ENCODE assay signal across 17 cellular contexts in the genomic region with DNA sequence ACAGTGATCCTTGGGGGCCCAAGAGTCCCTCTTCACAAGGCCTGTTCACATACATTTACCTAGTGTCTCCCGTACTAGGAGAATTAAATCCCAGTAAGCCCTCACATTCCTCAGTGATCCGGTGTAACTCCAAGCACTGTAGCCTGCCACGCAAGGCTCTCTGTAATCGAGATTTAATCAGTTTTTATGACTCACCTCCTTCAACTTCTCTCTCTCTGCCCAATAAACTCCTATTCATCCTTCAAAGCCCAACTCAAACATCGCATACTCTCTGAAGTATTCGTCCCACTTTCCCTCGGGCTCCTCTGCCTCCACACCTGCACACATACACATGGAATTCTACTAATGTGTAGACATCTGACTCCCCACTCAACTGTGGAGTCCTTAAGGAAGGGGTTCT.
DNase-seq lines count a peak whose midpoint lies in the region; ATAC-seq and TF ChIP-seq lines count a peak whose summit lies in the region.
"Had no signal": no experiment of that assay in that cellular context is flagged by ENCODE, and none has a peak within 500 bp of the region (broad histone marks: within the 10 kb centered on the region; RNA-seq: fewer than 3 reads in every experiment).

No MANE protein-coding gene starts in this region.

- no peak for TF ChIP-seq EP300 in esophagus muscularis mucosa (IDR thresholded peaks at IDR 0.05)

- H3K27me3 Mint-ChIP-seq in effector memory CD8-positive, alpha-beta T cell, result no peaks in the 10 kb centered on the region
- H3K27me3 Mint-ChIP-seq in neural progenitor cell (ENCODE audit: insufficient read depth, low read depth), result peaks cover 3% of the 10 kb centered on the region
- H3K27me3 Mint-ChIP-seq: memory B cell had no signal

- intact Hi-C loops in PC-3 (cut with micrococcal nuclease) (no loop called here), esophagus muscularis mucosa (cut with DNase I) (no loop called here)

- H3F3A ChIP-seq in PC-3 (ENCODE audit: low read length, unreplicated experiment) (no peaks in the 10 kb centered on the region), neural progenitor cell (ENCODE audit: low read depth) (no peaks in the 10 kb centered on the region)

- H3K9me3 ChIP-seq in PC-3 (ENCODE audit: low read length) (no peaks in the 10 kb centered on the region), neural progenitor cell (ENCODE audit: low read depth) (no peaks in the 10 kb centered on the region), esophagus muscularis mucosa (no peaks in the 10 kb centered on the region)
- H3K9me3 ChIP-seq: right lobe of liver, SJCRH30 had no signal

- H3K4me2 ChIP-seq in PC-3 (ENCODE audit: low read length) (peak overlapping the region; percentile 43), neural progenitor cell (no peak overlapping the region)

- peaks cover 62% of the 10 kb centered on the region for H3K4me1 ChIP-seq in PC-3 (ENCODE audit: insufficient read depth, low read length)
- peaks cover 9% of the 10 kb centered on the region for H3K4me1 ChIP-seq in neural progenitor cell
- peaks cover 10 to 22% (median 12%) of the 10 kb centered on the region in 4 donors for H3K4me1 ChIP-seq in esophagus muscularis mucosa
- H3K4me1 ChIP-seq: SJCRH30 had no signal

- H2AFZ ChIP-seq in PC-3 (ENCODE audit: low read length) (no peak overlapping the region), neural progenitor cell (replicated peaks) (no peak overlapping the region)

- no peaks in the 10 kb centered on the region for H3K9me3 Mint-ChIP-seq in effector memory CD8-positive, alpha-beta T cell
- H3K9me3 Mint-ChIP-seq in neural progenitor cell, result no peaks in the 10 kb centered on the region
- H3K9me3 Mint-ChIP-seq: activated naive CD4-positive, alpha-beta T cell treated with anti-CD3 and anti-CD28 coated beads, Interleukin-2, amount 50 U/mL, for 72 hours; memory B cell had no signal

- 93% methylated on average over 7 of the region's 7 CpGs for WGBS in esophagus muscularis mucosa

- H3K27ac Mint-ChIP-seq in effector memory CD8-positive, alpha-beta T cell, result peak overlapping the region; percentile 13 to 17
- H3K27ac Mint-ChIP-seq in neural progenitor cell, result peak overlapping the region; percentile 0

- H3K27ac ChIP-seq in PC-3 (ENCODE audit: low read length) (peak overlapping the region; percentile 95), neural progenitor cell (no peak overlapping the region), esophagus muscularis mucosa (replicated peaks in 1 of 4) (no peak overlapping the region)
- H3K27ac ChIP-seq: right lobe of liver, SJCRH30 had no signal

- no peak for TF ChIP-seq POLR2A in esophagus muscularis mucosa (IDR thresholded peaks at IDR 0.05; ENCODE audit: low read depth)

- H3K9me2 ChIP-seq in PC-3 (replicated peaks; ENCODE audit: low read length), result no peaks in the 10 kb centered on the region

- no peak for TF ChIP-seq CTCF in PC-3 (conservative IDR thresholded peaks at IDR 0.05; ENCODE audit: low read depth, low read length)
- no peak for TF ChIP-seq CTCF in neural progenitor cell (IDR thresholded peaks at IDR 0.05)
- no peak for TF ChIP-seq CTCF in esophagus muscularis mucosa (IDR thresholded peaks at IDR 0.05)

- ATAC-seq in PC-3, result peak; percentile 45
- ATAC-seq in effector memory CD8-positive, alpha-beta T cell (replicated peaks), result no peak
- ATAC-seq: activated naive CD4-positive, alpha-beta T cell treated with anti-CD3 and anti-CD28 coated beads, Interleukin-2, amount 50 U/mL, for 72 hours had no signal

- H3K9ac ChIP-seq in PC-3 (ENCODE audit: low read length) (peak overlapping the region; percentile 53; the same call in 1 of the 2 replicates), neural progenitor cell (no peak overlapping the region)

- H3K79me2 ChIP-seq in PC-3 (ENCODE audit: low read length) (peaks cover 95% of the 10 kb centered on the region), neural progenitor cell (ENCODE audit: low read depth) (peaks cover 19% of the 10 kb centered on the region)

- POLR2A ChIA-PET in PC-3 (lab: Charles Lee; ENCODE audit: unreplicated experiment), result no interaction called here

- peak; percentile 93 for DNase-seq in ELR (ENCODE audit: low read depth)
- peak; percentile 74 for DNase-seq in PC-3
- no peak for DNase-seq in effector memory CD8-positive, alpha-beta T cell
- DNase-seq in neural progenitor cell (ENCODE audit: low spot score), result no peak
- DNase-seq in esophagus muscularis mucosa (ENCODE audit: extremely low spot score), result no peak
- DNase-seq in Kasumi-1 (lab: John Stamatoyannopoulos, UW), result no peak
- no peak for DNase-seq in NCI-H2107 treated with DMSO at 0.1 percent for 48 hours (lab: John Stamatoyannopoulos, UW; ENCODE audit: unreplicated experiment)
- DNase-seq in RPMI8226, result no peak
- DNase-seq: activated CD4-positive, alpha-beta T cell treated with anti-CD3 and anti-CD28 coated beads for 48 hours; DND-41; NCI-H1417; occipital lobe; right lobe of liver; SJCRH30; T1000 had no signal

- no TSS peak for BruUV-seq in PC-3 (replicated peaks; lab: Mats Ljungman, UMichigan)

- H3K27me3 ChIP-seq in PC-3 (ENCODE audit: low read length) (no peaks in the 10 kb centered on the region), neural progenitor cell (no peaks in the 10 kb centered on the region), esophagus muscularis mucosa (no peaks in the 10 kb centered on the region)
- H3K27me3 ChIP-seq: right lobe of liver, SJCRH30 had no signal

- H4K20me1 ChIP-seq in PC-3 (ENCODE audit: low read length), result no peaks in the 10 kb centered on the region
- peaks cover 79% of the 10 kb centered on the region for H4K20me1 ChIP-seq in neural progenitor cell (ENCODE audit: low read depth)

- H3K4me3 ChIP-seq in PC-3 (ENCODE audit: low read length) (no peak overlapping the region), neural progenitor cell (no peak overlapping the region), esophagus muscularis mucosa (no peak overlapping the region)
- H3K4me3 ChIP-seq: right lobe of liver, SJCRH30 had no signal

- peaks cover 34 to 39% of the 10 kb centered on the region in 2 donors for H3K4me1 Mint-ChIP-seq in effector memory CD8-positive, alpha-beta T cell (ENCODE audit: low read depth in 2 of 2)
- peaks cover 44% of the 10 kb centered on the region for H3K4me1 Mint-ChIP-seq in neural progenitor cell

- no peak overlapping the region for H3K4me3 Mint-ChIP-seq in effector memory CD8-positive, alpha-beta T cell
- no peak overlapping the region for H3K4me3 Mint-ChIP-seq in neural progenitor cell
- H3K4me3 Mint-ChIP-seq: memory B cell had no signal

- H3K36me3 ChIP-seq in PC-3 (ENCODE audit: low read depth, low read length) (peaks cover 19% of the 10 kb centered on the region), neural progenitor cell (no peaks in the 10 kb centered on the region), esophagus muscularis mucosa (no peaks in the 10 kb centered on the region)
- H3K36me3 ChIP-seq: right lobe of liver, SJCRH30 had no signal

- CTCF ChIA-PET in PC-3 (lab: Charles Lee), result interaction anchor here (0.6 kb wide), 1 partner anchor 308 kb away, joined by 3 read pairs; no protein-coding TSS in a partner anchor

- H3K36me3 Mint-ChIP-seq in effector memory CD8-positive, alpha-beta T cell (ENCODE audit: insufficient read depth), result peaks cover 4% of the 10 kb centered on the region
- H3K36me3 Mint-ChIP-seq in neural progenitor cell, result peaks cover 17% of the 10 kb centered on the region
- H3K36me3 Mint-ChIP-seq: activated naive CD4-positive, alpha-beta T cell treated with anti-CD3 and anti-CD28 coated beads, Interleukin-2, amount 50 U/mL, for 72 hours had no signal

Comparison
In these comparisons a context has a peak if more than half of its experiments do, and no peak if none do; other contexts are left out.
1. DNase-seq: peak in ELR (single experiment) and PC-3 (single experiment); none in effector memory CD8-positive, alpha-beta T cell (0 of 3), neural progenitor cell (single experiment), esophagus muscularis mucosa (single experiment), Kasumi-1 (0 of 2), NCI-H2107 treated with DMSO at 0.1 percent for 48 hours (single experiment) and RPMI8226 (single experiment).